Comparison of ENCODE assay signal across 25 cellular contexts in the genomic region with DNA sequence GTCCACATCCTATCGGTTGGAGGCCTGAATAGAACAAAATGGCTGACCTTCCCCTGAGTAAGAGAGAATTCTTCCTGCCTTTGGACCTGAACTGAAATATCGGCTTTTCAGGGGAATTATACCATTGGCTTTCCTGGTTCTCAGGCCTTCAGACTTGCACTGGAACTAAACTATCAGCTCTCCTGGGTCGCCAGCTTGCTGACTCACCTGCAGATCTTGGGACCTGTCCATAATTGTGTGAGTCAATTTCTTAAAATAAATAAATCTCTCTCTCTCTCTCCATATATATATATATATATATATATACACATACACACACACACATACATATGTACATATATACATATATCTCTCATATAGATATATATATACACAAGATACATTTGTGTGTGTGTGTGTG. TPM values are rescaled to one million over a fixed set of nuclear protein-coding genes. Genes with fewer than 3 reads are reported as not detected.
"Had no signal": no experiment of that assay in that cellular context is flagged by ENCODE, and none has a peak within 500 bp of the region (broad histone marks: within the 10 kb centered on the region; RNA-seq: fewer than 3 reads in every experiment).

No MANE protein-coding gene starts in this region.

- H3K36me3 ChIP-seq: esophagus squamous epithelium, left ventricle myocardium inferior, right lobe of liver, tibial nerve, upper lobe of right lung, vagina had no signal

- H3K27ac Mint-ChIP-seq: naive thymus-derived CD4-positive, alpha-beta T cell; nephron progenitor cell; stimulated activated memory B cell treated with anti-CD40 and anti-IgM and Interleukin-4, amounts not matched to agents 10 μg/mL and 1 μg/mL and 100 μg/mL, for 72 hours; stimulated activated naive CD8-positive, alpha-beta T cell treated with anti-CD3 and anti-CD28 coated beads, Interleukin-15, Interleukin-2, amounts not matched to agents 100 ng/mL and 50 ng/mL, for 24 hours had no signal

- H3K4me1 ChIP-seq: left ventricle myocardium inferior, psoas muscle, right lobe of liver, testis, tibial nerve, upper lobe of right lung, vagina had no signal

- H3K36me3 Mint-ChIP-seq: naive thymus-derived CD4-positive, alpha-beta T cell; stimulated activated memory B cell treated with anti-CD40 and anti-IgM and Interleukin-4, amounts not matched to agents 10 μg/mL and 1 μg/mL and 100 μg/mL, for 72 hours had no signal

- H3K9me3 Mint-ChIP-seq: stimulated activated naive CD8-positive, alpha-beta T cell treated with anti-CD3 and anti-CD28 coated beads, Interleukin-15, Interleukin-2, amounts not matched to agents 100 ng/mL and 50 ng/mL, for 24 hours had no signal

- H3K27ac ChIP-seq: epithelial cell of prostate, hepatocyte, left ventricle myocardium inferior, psoas muscle, right lobe of liver, testis, tibial nerve, upper lobe of right lung, vagina had no signal

- H3K4me3 Mint-ChIP-seq: naive thymus-derived CD4-positive, alpha-beta T cell; nephron progenitor cell; stimulated activated memory B cell treated with anti-CD40 and anti-IgM and Interleukin-4, amounts not matched to agents 10 μg/mL and 1 μg/mL and 100 μg/mL, for 72 hours; stimulated activated naive CD8-positive, alpha-beta T cell treated with anti-CD3 and anti-CD28 coated beads, Interleukin-15, Interleukin-2, amounts not matched to agents 100 ng/mL and 50 ng/mL, for 24 hours had no signal

- H3K4me3 ChIP-seq: esophagus squamous epithelium, hepatocyte, left ventricle myocardium inferior, lung, psoas muscle, right lobe of liver, testis, tibial nerve, upper lobe of right lung, vagina had no signal

- H3K27me3 ChIP-seq: esophagus squamous epithelium, hepatocyte, right lobe of liver, testis, tibial nerve, upper lobe of right lung, vagina had no signal

- H3K4me1 Mint-ChIP-seq: naive thymus-derived CD4-positive, alpha-beta T cell; nephron progenitor cell; stimulated activated memory B cell treated with anti-CD40 and anti-IgM and Interleukin-4, amounts not matched to agents 10 μg/mL and 1 μg/mL and 100 μg/mL, for 72 hours had no signal

- H3K4me2 ChIP-seq: hepatocyte had no signal

- H3K79me2 ChIP-seq: hepatocyte had no signal

- H3K9me3 ChIP-seq: esophagus squamous epithelium, psoas muscle, right lobe of liver, testis, upper lobe of right lung, vagina had no signal

- ATAC-seq: left cardiac atrium; naive thymus-derived CD4-positive, alpha-beta T cell; psoas muscle; right lobe of liver; stimulated activated memory B cell treated with anti-CD40 and anti-IgM and Interleukin-4, amounts not matched to agents 10 μg/mL and 1 μg/mL and 100 μg/mL, for 72 hours; upper lobe of right lung had no signal

- DNase-seq: effector memory CD4-positive, alpha-beta T cell; esophagus squamous epithelium; foreskin melanocyte; head of caudate nucleus; kidney; left cardiac atrium; left ventricle myocardium inferior; naive thymus-derived CD4-positive, alpha-beta T cell; nephron progenitor cell; psoas muscle; retina; right lobe of liver; stimulated activated CD4-positive, alpha-beta T cell treated with anti-CD3 and anti-CD28 coated beads, Interleukin-4, amount 100 ng/mL, for 1 hour; testis; upper lobe of right lung had no signal

- H2AFZ ChIP-seq: hepatocyte had no signal

RNA-seq across cellular contexts. Expression of a gene that starts 41.6 kb away (rescaled TPM):
- total RNA-seq: left cardiac atrium, left ventricle myocardium inferior, lung, mesenteric fat pad, omental fat pad, psoas muscle, right lobe of liver, subcutaneous adipose tissue, tibial nerve had no signal
- polyA plus RNA-seq: naive thymus-derived CD4-positive, alpha-beta T cell had no signal
